Comparison of ENCODE assay signal across 8 cellular contexts in the genomic region with DNA sequence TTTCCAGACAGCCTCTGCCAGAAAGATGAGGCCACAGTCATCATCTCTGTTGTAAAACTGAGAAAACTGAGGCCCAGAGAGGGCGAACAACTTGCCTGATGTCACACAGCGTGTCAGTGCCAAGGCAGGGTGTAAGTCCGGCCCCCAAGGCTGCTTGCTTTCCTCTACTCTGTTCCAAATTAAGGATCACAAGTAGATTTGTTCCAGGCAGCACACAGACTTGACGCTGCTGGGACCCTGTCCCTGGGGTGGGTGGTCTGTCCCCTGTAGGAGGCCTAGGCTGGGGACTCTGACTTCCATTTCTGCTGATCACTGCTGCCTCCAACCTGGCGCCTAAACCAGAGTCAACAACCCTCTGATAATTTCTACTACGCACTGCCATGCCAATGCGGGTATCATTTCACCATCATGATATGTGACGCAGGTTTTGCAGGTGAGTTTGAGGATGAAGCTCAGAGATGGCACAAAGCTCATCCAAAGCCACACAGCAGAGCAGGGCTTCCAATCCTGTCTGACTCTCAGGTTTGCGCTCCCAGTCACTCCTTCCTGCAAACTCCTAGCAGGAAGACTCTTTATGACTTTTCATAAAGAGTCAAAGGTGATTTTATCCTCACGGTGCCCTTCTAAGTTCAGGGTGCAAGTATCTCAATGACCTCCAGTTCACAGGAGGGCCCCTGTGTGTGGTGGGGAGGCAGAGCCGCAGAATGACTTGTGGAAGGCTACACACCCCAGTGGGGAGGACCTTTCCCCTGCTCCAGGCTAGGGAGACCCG. TPM values are rescaled to one million over a fixed set of nuclear protein-coding genes. Genes with fewer than 3 reads are reported as not detected.
DNase-seq lines count a peak whose midpoint lies in the region; ATAC-seq and TF ChIP-seq lines count a peak whose summit lies in the region.

No MANE protein-coding gene starts in this region.

- intact Hi-C loops in prostate gland (cut with DNase I): no loop called here

- H3K4me1 ChIP-seq in DND-41 (ENCODE audit: insufficient read depth, low read length): peaks cover 42% of the 10 kb centered on the region
- H3K4me1 ChIP-seq in esophagus (ENCODE audit: control insufficient read depth in 2 of 2, insufficient read depth in 2 of 2, low read length in 1 of 2): peaks cover 12 to 51% of the 10 kb centered on the region in 2 donors
- peaks cover 28% of the 10 kb centered on the region for H3K4me1 ChIP-seq in prostate gland (replicated peaks)

- H3K4me1 Mint-ChIP-seq in T-helper 17 cell: peaks cover 64% of the 10 kb centered on the region

- H3K9me3 ChIP-seq in DND-41 (ENCODE audit: insufficient read depth, low read length, severe bottlenecking): no peaks in the 10 kb centered on the region
- H3K9me3 ChIP-seq in T-helper 17 cell (ENCODE audit: control insufficient read depth, low read length, poor library complexity, severe bottlenecking): no peaks in the 10 kb centered on the region
- H3K9me3 ChIP-seq in esophagus (ENCODE audit: control insufficient read depth in 2 of 2, insufficient read depth in 1 of 2, low read depth in 1 of 2, low read length in 1 of 2): no peaks in the 10 kb centered on the region
- H3K9me3 ChIP-seq in prostate gland: no peaks in the 10 kb centered on the region

- TF ChIP-seq POLR2A in prostate gland (IDR thresholded peaks at IDR 0.05): no peak

- TF ChIP-seq CTCF in DND-41 (IDR thresholded peaks at IDR 0.05; ENCODE audit: borderline replicate concordance, extremely low read depth, low read length, poor library complexity, severe bottlenecking) (no peak), prostate gland (IDR thresholded peaks at IDR 0.05) (no peak)

- H3K9ac ChIP-seq in DND-41 (ENCODE audit: low read depth, low read length): no peak overlapping the region; the same call in 1 of the 2 replicates

- no peak overlapping the region for H2AFZ ChIP-seq in DND-41 (ENCODE audit: low read depth, low read length)

- peaks cover 70% of the 10 kb centered on the region for H4K20me1 ChIP-seq in DND-41 (ENCODE audit: insufficient read depth, low read length)

- H3K27ac ChIP-seq in DND-41 (ENCODE audit: low read length): peak overlapping the region; percentile 52
- peak overlapping the region; percentile 99 to 100 for H3K27ac ChIP-seq in esophagus (ENCODE audit: low read depth in 2 of 2, low read length in 1 of 2)
- peak overlapping the region; percentile 82 to 89 for H3K27ac ChIP-seq in prostate gland

- H3K27me3 Mint-ChIP-seq in T-helper 17 cell: no peaks in the 10 kb centered on the region

- peaks cover 2% of the 10 kb centered on the region for H3K36me3 Mint-ChIP-seq in T-helper 17 cell (ENCODE audit: low read depth)

- ATAC-seq in DND-41 (ENCODE audit: insufficient read depth, low read depth): no peak
- no peak for ATAC-seq in T-helper 17 cell
- ATAC-seq in GM21528 (IDR thresholded peaks at IDR 0.05; ENCODE audit: low FRiP score, unreplicated experiment): no peak

- H3K4me3 Mint-ChIP-seq in T-helper 17 cell: peak overlapping the region; percentile 91

- peaks cover 76% of the 10 kb centered on the region for H3K79me2 ChIP-seq in DND-41 (ENCODE audit: insufficient read depth, low read length)

- H3K27me3 ChIP-seq in DND-41 (ENCODE audit: insufficient read depth, low read length, poor library complexity): no peaks in the 10 kb centered on the region
- H3K27me3 ChIP-seq in esophagus (ENCODE audit: control insufficient read depth in 1 of 2, insufficient read depth in 2 of 2, low read length in 2 of 2): no peaks in the 10 kb centered on the region
- H3K27me3 ChIP-seq in prostate gland (replicated peaks; ENCODE audit: insufficient read depth): no peaks in the 10 kb centered on the region

- H3K27ac Mint-ChIP-seq in T-helper 17 cell: peak overlapping the region; percentile 100

- 47 to 50% methylated on average over 12 of the region's 12 CpGs for WGBS in esophagus, 2 donors
- WGBS in prostate gland: 48% methylated on average over 12 of the region's 12 CpGs

- H3K36me3 ChIP-seq in DND-41 (ENCODE audit: insufficient read depth, low read length) (peaks cover under 1% of the 10 kb centered on the region; the same call in 1 of the 2 replicates), esophagus (ENCODE audit: control insufficient read depth in 2 of 2, insufficient read depth in 2 of 2, low read length in 1 of 2) (no peaks in the 10 kb centered on the region), prostate gland (no peaks in the 10 kb centered on the region)

- H3K4me2 ChIP-seq in DND-41 (ENCODE audit: insufficient read depth, low read length): no peak overlapping the region

- DNase-seq in DND-41: no peak
- no peak for DNase-seq in T-helper 17 cell
- no peak for DNase-seq in prostate gland (ENCODE audit: low spot score)
- no peak for DNase-seq in NCI-H1694 treated with DMSO at 0.1 percent for 48 hours (lab: John Stamatoyannopoulos, UW)
- no peak for DNase-seq in OCI-M2 (lab: John Stamatoyannopoulos, UW; ENCODE audit: unreplicated experiment)
- DNase-seq in foreskin melanocyte: no peak

- H3K4me3 ChIP-seq in DND-41 (ENCODE audit: low read depth in 1 of 2, low read length in 2 of 2) (no peak overlapping the region), esophagus (ENCODE audit: low read depth in 1 of 2, low read length in 2 of 2) (no peak overlapping the region), prostate gland (no peak overlapping the region)

RNA-seq across cellular contexts. Expression of gene RALGDS, which starts 13.6 kb away (rescaled TPM):
- 100 to 1,000 TPM; 150 to 236 TPM for total RNA-seq in T-helper 17 cell
- 10 to 100 TPM; 47.8 to 67.9 TPM for polyA plus RNA-seq in esophagus
- 10 to 100 TPM; 49.6 to 77.4 TPM for total RNA-seq in prostate gland

RNA-seq across cellular contexts. Expression of gene GBGT1, which starts 29.1 kb away (rescaled TPM):
- total RNA-seq in T-helper 17 cell (1 to 10 TPM; 2.2 to 2.3 TPM), prostate gland (10 to 100 TPM; 10.7 to 14.0 TPM)
- 1 to 10 TPM; 2.1 to 3.7 TPM for polyA plus RNA-seq in esophagus
